In the genomic region with DNA sequence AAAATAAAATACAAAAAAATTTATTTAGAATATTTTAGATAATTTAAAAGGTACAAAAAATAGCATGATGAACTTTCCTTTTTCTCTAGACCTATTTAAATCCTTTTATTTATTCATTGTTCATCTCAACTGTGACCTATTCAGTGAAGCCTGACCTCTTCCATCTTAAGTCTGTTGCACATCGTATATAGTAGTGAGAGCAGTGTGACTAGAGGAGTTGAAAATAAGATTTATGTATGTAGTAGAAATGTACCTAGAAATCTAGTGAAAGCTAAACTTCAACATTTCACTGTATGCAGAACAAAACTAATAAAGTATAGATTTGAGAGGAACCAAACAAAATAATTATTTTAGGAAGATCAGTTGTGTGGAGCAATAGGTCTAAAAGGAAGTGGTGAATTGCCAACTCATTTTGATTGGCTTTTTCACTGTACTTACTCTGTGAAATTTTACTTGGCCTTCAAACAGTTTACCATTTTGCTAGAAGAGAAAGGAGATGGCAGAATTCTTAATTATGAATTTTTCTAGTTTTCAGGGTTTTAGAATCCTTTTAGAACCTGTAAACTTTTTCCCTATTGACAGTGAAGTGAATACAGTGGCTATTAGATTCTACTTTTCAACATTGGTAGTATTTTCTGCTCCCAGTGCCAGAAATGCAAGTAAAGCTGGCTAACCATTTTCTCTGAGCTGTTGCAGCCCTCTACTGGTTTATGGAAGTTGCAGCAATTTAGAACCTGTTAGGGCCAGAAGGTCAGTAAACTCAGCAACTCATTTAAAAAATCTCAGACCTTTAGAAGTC, we compare ENCODE assay signal across 1 cellular context.
TF ChIP-seq lines count a peak whose summit lies in the region.

No MANE protein-coding gene starts in this region.

TF ChIP-seq in HepG2, 621 proteins besides CTCF, POLR2A, EP300 and RAD21 (continued from another document):
- TF ChIP-seq, protein P1, sequence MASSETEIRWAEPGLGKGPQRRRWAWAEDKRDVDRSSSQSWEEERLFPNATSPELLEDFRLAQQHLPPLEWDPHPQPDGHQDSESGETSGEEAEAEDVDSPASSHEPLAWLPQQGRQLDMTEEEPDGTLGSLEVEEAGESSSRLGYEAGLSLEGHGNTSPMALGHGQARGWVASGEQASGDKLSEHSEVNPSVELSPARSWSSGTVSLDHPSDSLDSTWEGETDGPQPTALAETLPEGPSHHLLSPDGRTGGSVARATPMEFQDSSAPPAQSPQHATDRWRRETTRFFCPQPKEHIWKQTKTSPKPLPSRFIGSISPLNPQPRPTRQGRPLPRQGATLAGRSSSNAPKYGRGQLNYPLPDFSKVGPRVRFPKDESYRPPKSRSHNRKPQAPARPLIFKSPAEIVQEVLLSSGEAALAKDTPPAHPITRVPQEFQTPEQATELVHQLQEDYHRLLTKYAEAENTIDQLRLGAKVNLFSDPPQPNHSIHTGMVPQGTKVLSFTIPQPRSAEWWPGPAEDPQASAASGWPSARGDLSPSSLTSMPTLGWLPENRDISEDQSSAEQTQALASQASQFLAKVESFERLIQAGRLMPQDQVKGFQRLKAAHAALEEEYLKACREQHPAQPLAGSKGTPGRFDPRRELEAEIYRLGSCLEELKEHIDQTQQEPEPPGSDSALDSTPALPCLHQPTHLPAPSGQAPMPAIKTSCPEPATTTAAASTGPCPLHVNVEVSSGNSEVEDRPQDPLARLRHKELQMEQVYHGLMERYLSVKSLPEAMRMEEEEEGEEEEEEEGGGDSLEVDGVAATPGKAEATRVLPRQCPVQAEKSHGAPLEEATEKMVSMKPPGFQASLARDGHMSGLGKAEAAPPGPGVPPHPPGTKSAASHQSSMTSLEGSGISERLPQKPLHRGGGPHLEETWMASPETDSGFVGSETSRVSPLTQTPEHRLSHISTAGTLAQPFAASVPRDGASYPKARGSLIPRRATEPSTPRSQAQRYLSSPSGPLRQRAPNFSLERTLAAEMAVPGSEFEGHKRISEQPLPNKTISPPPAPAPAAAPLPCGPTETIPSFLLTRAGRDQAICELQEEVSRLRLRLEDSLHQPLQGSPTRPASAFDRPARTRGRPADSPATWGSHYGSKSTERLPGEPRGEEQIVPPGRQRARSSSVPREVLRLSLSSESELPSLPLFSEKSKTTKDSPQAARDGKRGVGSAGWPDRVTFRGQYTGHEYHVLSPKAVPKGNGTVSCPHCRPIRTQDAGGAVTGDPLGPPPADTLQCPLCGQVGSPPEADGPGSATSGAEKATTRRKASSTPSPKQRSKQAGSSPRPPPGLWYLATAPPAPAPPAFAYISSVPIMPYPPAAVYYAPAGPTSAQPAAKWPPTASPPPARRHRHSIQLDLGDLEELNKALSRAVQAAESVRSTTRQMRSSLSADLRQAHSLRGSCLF (CRISPR knock-in tag; IDR thresholded peaks at IDR 0.05; ENCODE audit: borderline replicate concordance) = no peak
- TF ChIP-seq TEAD3 (CRISPR knock-in tag; optimal IDR thresholded peaks at IDR 0.05; ENCODE audit: borderline replicate concordance) (peak; percentile 19), EHMT2 (IDR thresholded peaks at IDR 0.05; ENCODE audit: borderline replicate concordance, low read depth, low read length) (no peak), KAT7 (CRISPR knock-in tag; IDR thresholded peaks at IDR 0.05; ENCODE audit: borderline replicate concordance) (no peak), PAWR (CRISPR knock-in tag; IDR thresholded peaks at IDR 0.05; ENCODE audit: borderline replicate concordance) (no peak), KLF15 (CRISPR knock-in tag; IDR thresholded peaks at IDR 0.05; ENCODE audit: borderline replicate concordance) (no peak), CCAR2 (optimal IDR thresholded peaks at IDR 0.05; ENCODE audit: low read depth, low read length) (no peak), FOXA3 (CRISPR knock-in tag; IDR thresholded peaks at IDR 0.05) (peak; percentile 25; the same call in 1 of the 2 replicates), NR2F6 (IDR thresholded peaks at IDR 0.05) (peak; percentile 28; the same call in 1 of the 2 replicates), NR2F6 (CRISPR knock-in tag; IDR thresholded peaks at IDR 0.05) (peak; percentile 57; the same call in 1 of the 2 replicates), ZNF747 (CRISPR knock-in tag; IDR thresholded peaks at IDR 0.05; ENCODE audit: borderline replicate concordance) (no peak), SAP130 (CRISPR knock-in tag; IDR thresholded peaks at IDR 0.05; ENCODE audit: low read depth) (peak; percentile 41; the same call in 1 of the 2 replicates), ZNF777 (CRISPR knock-in tag; IDR thresholded peaks at IDR 0.05) (no peak), ASH2L (IDR thresholded peaks at IDR 0.05; ENCODE audit: insufficient read length, low read depth, low read length) (peak; percentile 32), SP5 (CRISPR knock-in tag; IDR thresholded peaks at IDR 0.05; ENCODE audit: borderline replicate concordance, low read depth) (no peak), GTF3A (CRISPR knock-in tag; conservative IDR thresholded peaks at IDR 0.05) (no peak), ZKSCAN5 (CRISPR knock-in tag; IDR thresholded peaks at IDR 0.05) (no peak), SCMH1 (CRISPR knock-in tag; IDR thresholded peaks at IDR 0.05; ENCODE audit: borderline replicate concordance) (no peak)
- TF ChIP-seq, protein P2, sequence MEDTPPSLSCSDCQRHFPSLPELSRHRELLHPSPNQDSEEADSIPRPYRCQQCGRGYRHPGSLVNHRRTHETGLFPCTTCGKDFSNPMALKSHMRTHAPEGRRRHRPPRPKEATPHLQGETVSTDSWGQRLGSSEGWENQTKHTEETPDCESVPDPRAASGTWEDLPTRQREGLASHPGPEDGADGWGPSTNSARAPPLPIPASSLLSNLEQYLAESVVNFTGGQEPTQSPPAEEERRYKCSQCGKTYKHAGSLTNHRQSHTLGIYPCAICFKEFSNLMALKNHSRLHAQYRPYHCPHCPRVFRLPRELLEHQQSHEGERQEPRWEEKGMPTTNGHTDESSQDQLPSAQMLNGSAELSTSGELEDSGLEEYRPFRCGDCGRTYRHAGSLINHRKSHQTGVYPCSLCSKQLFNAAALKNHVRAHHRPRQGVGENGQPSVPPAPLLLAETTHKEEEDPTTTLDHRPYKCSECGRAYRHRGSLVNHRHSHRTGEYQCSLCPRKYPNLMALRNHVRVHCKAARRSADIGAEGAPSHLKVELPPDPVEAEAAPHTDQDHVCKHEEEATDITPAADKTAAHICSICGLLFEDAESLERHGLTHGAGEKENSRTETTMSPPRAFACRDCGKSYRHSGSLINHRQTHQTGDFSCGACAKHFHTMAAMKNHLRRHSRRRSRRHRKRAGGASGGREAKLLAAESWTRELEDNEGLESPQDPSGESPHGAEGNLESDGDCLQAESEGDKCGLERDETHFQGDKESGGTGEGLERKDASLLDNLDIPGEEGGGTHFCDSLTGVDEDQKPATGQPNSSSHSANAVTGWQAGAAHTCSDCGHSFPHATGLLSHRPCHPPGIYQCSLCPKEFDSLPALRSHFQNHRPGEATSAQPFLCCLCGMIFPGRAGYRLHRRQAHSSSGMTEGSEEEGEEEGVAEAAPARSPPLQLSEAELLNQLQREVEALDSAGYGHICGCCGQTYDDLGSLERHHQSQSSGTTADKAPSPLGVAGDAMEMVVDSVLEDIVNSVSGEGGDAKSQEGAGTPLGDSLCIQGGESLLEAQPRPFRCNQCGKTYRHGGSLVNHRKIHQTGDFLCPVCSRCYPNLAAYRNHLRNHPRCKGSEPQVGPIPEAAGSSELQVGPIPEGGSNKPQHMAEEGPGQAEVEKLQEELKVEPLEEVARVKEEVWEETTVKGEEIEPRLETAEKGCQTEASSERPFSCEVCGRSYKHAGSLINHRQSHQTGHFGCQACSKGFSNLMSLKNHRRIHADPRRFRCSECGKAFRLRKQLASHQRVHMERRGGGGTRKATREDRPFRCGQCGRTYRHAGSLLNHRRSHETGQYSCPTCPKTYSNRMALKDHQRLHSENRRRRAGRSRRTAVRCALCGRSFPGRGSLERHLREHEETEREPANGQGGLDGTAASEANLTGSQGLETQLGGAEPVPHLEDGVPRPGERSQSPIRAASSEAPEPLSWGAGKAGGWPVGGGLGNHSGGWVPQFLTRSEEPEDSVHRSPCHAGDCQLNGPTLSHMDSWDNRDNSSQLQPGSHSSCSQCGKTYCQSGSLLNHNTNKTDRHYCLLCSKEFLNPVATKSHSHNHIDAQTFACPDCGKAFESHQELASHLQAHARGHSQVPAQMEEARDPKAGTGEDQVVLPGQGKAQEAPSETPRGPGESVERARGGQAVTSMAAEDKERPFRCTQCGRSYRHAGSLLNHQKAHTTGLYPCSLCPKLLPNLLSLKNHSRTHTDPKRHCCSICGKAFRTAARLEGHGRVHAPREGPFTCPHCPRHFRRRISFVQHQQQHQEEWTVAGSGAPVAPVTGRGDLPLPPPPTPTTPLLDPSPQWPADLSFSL (CRISPR knock-in tag; IDR thresholded peaks at IDR 0.05) = no peak
- TF ChIP-seq, protein P3, sequence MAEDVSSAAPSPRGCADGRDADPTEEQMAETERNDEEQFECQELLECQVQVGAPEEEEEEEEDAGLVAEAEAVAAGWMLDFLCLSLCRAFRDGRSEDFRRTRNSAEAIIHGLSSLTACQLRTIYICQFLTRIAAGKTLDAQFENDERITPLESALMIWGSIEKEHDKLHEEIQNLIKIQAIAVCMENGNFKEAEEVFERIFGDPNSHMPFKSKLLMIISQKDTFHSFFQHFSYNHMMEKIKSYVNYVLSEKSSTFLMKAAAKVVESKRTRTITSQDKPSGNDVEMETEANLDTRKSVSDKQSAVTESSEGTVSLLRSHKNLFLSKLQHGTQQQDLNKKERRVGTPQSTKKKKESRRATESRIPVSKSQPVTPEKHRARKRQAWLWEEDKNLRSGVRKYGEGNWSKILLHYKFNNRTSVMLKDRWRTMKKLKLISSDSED (CRISPR knock-in tag; IDR thresholded peaks at IDR 0.05) = no peak
